ENCODE assay signal across 13 cellular contexts in genomic region chr4:52076731-52077130, GRCh38. TPM values are rescaled to one million over a fixed set of nuclear protein-coding genes. Genes with fewer than 3 reads are reported as not detected.
DNase-seq lines count a peak whose midpoint lies in the region; ATAC-seq and TF ChIP-seq lines count a peak whose summit lies in the region.
"Had no signal": no experiment of that assay in that cellular context is flagged by ENCODE, and none has a peak within 500 bp of the region (broad histone marks: within the 10 kb centered on the region; RNA-seq: fewer than 3 reads in every experiment).

No MANE protein-coding gene starts in this region.

- H3K4ac ChIP-seq in neuronal stem cell (ENCODE audit: low read length), result no peak overlapping the region

- H2BK120ac ChIP-seq in neuronal stem cell (ENCODE audit: low read depth, low read length), result no peak overlapping the region

- H2AK5ac ChIP-seq in neuronal stem cell (ENCODE audit: low read depth, low read length), result no peak overlapping the region

- H3K9me3 Mint-ChIP-seq in Caco-2 (ENCODE audit: unreplicated experiment), result no peaks in the 10 kb centered on the region

- no CpG with 5 or more reads among the region's 26 CpGs for WGBS in neuronal stem cell (ENCODE audit: extremely low coverage in 2 of 2, insufficient read length in 2 of 2, insufficient replicate concordance in 1 of 2), 2 donors

- H2AFZ ChIP-seq in neuronal stem cell (ENCODE audit: low read length), result peak overlapping the region; percentile 84

- H3K36me3 Mint-ChIP-seq in Caco-2 (ENCODE audit: insufficient read depth, unreplicated experiment), result no peaks in the 10 kb centered on the region

- H3K27me3 ChIP-seq in brain microvascular endothelial cell (replicated peaks) (peaks cover 6% of the 10 kb centered on the region), neuronal stem cell (ENCODE audit: control insufficient read depth in 3 of 3, insufficient read depth in 3 of 3, low read depth in 1 of 3, low read length in 3 of 3) (peaks cover 0 to 51% (median 9%) of the 10 kb centered on the region in 3 experiments), Caco-2 (replicated peaks; ENCODE audit: control insufficient read depth, insufficient read depth, low read length) (no peaks in the 10 kb centered on the region)

- POLR2A ChIA-PET in Caco-2 (lab: Charles Lee), result no interaction called here

- no peak for ATAC-seq in GM21515 (IDR thresholded peaks at IDR 0.05; ENCODE audit: unreplicated experiment)
- ATAC-seq in GM19035 (IDR thresholded peaks at IDR 0.05; ENCODE audit: unreplicated experiment), result no peak
- no peak for ATAC-seq in HG02884 (IDR thresholded peaks at IDR 0.05; ENCODE audit: unreplicated experiment)
- ATAC-seq: PC-3 had no signal

- TF ChIP-seq CTCF in brain microvascular endothelial cell (IDR thresholded peaks at IDR 0.05; ENCODE audit: low read depth, low read length, missing control alignments) (no peak), Caco-2 (IDR thresholded peaks at IDR 0.05; ENCODE audit: insufficient read depth in 1 of 2, low read depth in 1 of 2, low read length in 1 of 2, severe bottlenecking in 1 of 2, unreplicated experiment in 1 of 2) (no peak)

- no peaks in the 10 kb centered on the region for H3K4me1 Mint-ChIP-seq in Caco-2 (ENCODE audit: low read depth, unreplicated experiment)

- no peak overlapping the region for H3K4me3 Mint-ChIP-seq in Caco-2 (ENCODE audit: unreplicated experiment)

- no peak overlapping the region for H3K27ac ChIP-seq in brain microvascular endothelial cell
- no peak overlapping the region for H3K27ac ChIP-seq in neuronal stem cell (replicated peaks; ENCODE audit: low read length)
- H3K27ac ChIP-seq: prostate gland, transverse colon had no signal

- H3K27ac Mint-ChIP-seq in Caco-2 (ENCODE audit: unreplicated experiment), result no peak overlapping the region

- CTCF ChIA-PET in Caco-2 (lab: Charles Lee), result no interaction called here

- BruUV-seq in Caco-2 (replicated peaks; lab: Mats Ljungman, UMichigan), result no TSS peak

- H4K8ac ChIP-seq in neuronal stem cell (ENCODE audit: low read depth, low read length), result no peak overlapping the region

- no peaks in the 10 kb centered on the region for H3K79me1 ChIP-seq in neuronal stem cell (ENCODE audit: low read depth, low read length)

- H2BK12ac ChIP-seq in neuronal stem cell (ENCODE audit: low read length), result no peak overlapping the region

- peaks cover 27% of the 10 kb centered on the region for H3K27me3 Mint-ChIP-seq in Caco-2 (ENCODE audit: insufficient read depth, unreplicated experiment)

- H3K9me3 ChIP-seq in neuronal stem cell (replicated peaks in 1 of 2; ENCODE audit: control insufficient read depth in 2 of 2, insufficient read depth in 1 of 2, low read depth in 1 of 2, low read length in 2 of 2) (no peaks in the 10 kb centered on the region), Caco-2 (no peaks in the 10 kb centered on the region)
- H3K9me3 ChIP-seq: prostate gland, transverse colon had no signal

- intact Hi-C loops in Caco-2 (cut with micrococcal nuclease; ENCODE audit: unreplicated experiment), result no loop called here

- no peak overlapping the region for H3K9ac ChIP-seq in neuronal stem cell (ENCODE audit: low read depth, low read length, poor library complexity)

- H3K18ac ChIP-seq in neuronal stem cell (ENCODE audit: low read length), result peak overlapping the region; percentile 74

- peak overlapping the region; percentile 56 for H3K4me2 ChIP-seq in neuronal stem cell (ENCODE audit: insufficient read depth, low read length, poor library complexity, severe bottlenecking)

- peak; percentile 72 for DNase-seq in ELF-1 (ENCODE audit: low read depth, low spot score)
- DNase-seq in brain microvascular endothelial cell, result no peak
- DNase-seq in iPS DF 19.7 (ENCODE audit: low read depth, low spot score), result peak; percentile 20
- peak; percentile 35 for DNase-seq in neuronal stem cell (ENCODE audit: low spot score)
- no peak for DNase-seq in Caco-2
- DNase-seq: AML-193, PC-3, T-helper 2 cell, transverse colon had no signal

- no peak overlapping the region for H2BK5ac ChIP-seq in neuronal stem cell (ENCODE audit: low read length)

- peaks cover 0 to 2% of the 10 kb centered on the region in 2 donors for H3K4me1 ChIP-seq in neuronal stem cell (ENCODE audit: control insufficient read depth in 2 of 2, insufficient read depth in 1 of 2, low read depth in 1 of 2, low read length in 2 of 2)
- no peaks in the 10 kb centered on the region for H3K4me1 ChIP-seq in Caco-2
- H3K4me1 ChIP-seq: prostate gland had no signal

- H3K36me3 ChIP-seq in brain microvascular endothelial cell (replicated peaks) (no peaks in the 10 kb centered on the region), neuronal stem cell (replicated peaks in 1 of 2; ENCODE audit: control insufficient read depth in 2 of 2, insufficient read depth in 2 of 2, low read length in 2 of 2) (no peaks in the 10 kb centered on the region), Caco-2 (ENCODE audit: control insufficient read depth, insufficient read depth, low read length) (no peaks in the 10 kb centered on the region)
- H3K36me3 ChIP-seq: prostate gland, transverse colon had no signal

- peak overlapping the region; percentile 92 for H3K23ac ChIP-seq in neuronal stem cell (ENCODE audit: low read depth, low read length, poor library complexity)

- in situ Hi-C loops in brain microvascular endothelial cell (cut with HindIII; ENCODE audit: low pct_ligation_motif_present, low sequenced_read_pairs), result no loop called here

- H2BK15ac ChIP-seq in neuronal stem cell (ENCODE audit: low read length), result no peak overlapping the region

- peak overlapping the region; percentile 32 for H3K4me3 ChIP-seq in brain microvascular endothelial cell (ENCODE audit: low read depth, low read length)
- H3K4me3 ChIP-seq in neuronal stem cell (ENCODE audit: low read length in 2 of 2), result peak overlapping the region; percentile 0 to 63
- no peak overlapping the region for H3K4me3 ChIP-seq in Caco-2 (ENCODE audit: low read depth, low read length)
- H3K4me3 ChIP-seq: prostate gland, transverse colon had no signal

- no peak overlapping the region for H3K14ac ChIP-seq in neuronal stem cell (ENCODE audit: low read length)

- H4K91ac ChIP-seq in neuronal stem cell (ENCODE audit: low read depth, low read length, poor library complexity), result no peak overlapping the region

RNA-seq across cellular contexts. Expression of gene SPATA18, which starts 25.6 kb away (rescaled TPM):
- 5.2 TPM for polyA plus RNA-seq in neuronal stem cell (2013, experiment 1 of 2)
- polyA plus RNA-seq in neuronal stem cell (2013, experiment 2 of 2), result 5.5 TPM
- not detected in 2 replicates for total RNA-seq in Caco-2 (2022)
- total RNA-seq: PC-3 had no signal

RNA-seq across cellular contexts. Expression of gene SGCB, which starts 38.6 kb away (rescaled TPM):
- 33.0 TPM for polyA plus RNA-seq in neuronal stem cell (2013, experiment 1 of 2)
- 32.4 TPM for polyA plus RNA-seq in neuronal stem cell (2013, experiment 2 of 2)
- 6.5 and 7.2 TPM in 2 replicates for total RNA-seq in Caco-2 (2022)

RNA-seq across cellular contexts. Expression of gene LRRC66, which starts 56.6 kb away (rescaled TPM):
- 0.07 TPM for polyA plus RNA-seq in neuronal stem cell (2013, experiment 1 of 2)
- polyA plus RNA-seq in neuronal stem cell (2013, experiment 2 of 2), result 0.12 TPM
- total RNA-seq in Caco-2 (2022), result 0.09 TPM in 1 of 2 replicates, not detected in the other

Comparison
In these comparisons a context has a peak if more than half of its experiments do, and no peak if none do; other contexts are left out.
1. DNase-seq: peak in ELF-1 (single experiment), iPS DF 19.7 (single experiment) and neuronal stem cell (single experiment); none in brain microvascular endothelial cell (single experiment) and Caco-2 (0 of 2).